1 cellular context compared by ENCODE assay signal in the genomic region with DNA sequence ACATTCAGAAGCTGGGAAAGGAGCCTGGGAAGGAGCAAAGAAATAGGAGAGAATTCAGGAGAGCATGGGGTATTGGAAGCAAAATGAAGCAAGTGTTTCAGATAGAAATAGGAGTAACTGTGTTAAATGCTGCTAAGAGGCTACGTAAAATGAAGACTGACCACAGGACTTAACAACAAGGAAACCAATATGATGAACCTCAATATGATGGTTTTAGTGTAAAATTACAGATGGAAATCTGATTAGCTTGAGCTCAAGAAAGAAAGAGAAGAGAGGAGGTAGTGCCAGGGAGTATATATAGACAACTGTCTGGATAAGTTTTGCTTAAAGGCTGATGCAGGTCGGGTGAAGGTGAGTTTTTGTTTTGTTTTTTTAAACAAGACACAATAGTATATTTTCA.
TF ChIP-seq lines count a peak whose summit lies in the region.

No MANE protein-coding gene starts in this region.

TF ChIP-seq in GM23338, 12 proteins besides CTCF, POLR2A, EP300 and RAD21 (continued from another document):
- TF ChIP-seq ZNF331 (CRISPR knock-in tag; IDR thresholded peaks at IDR 0.05; ENCODE audit: low read depth) (no peak), POLR2AphosphoS5 (IDR thresholded peaks at IDR 0.05; ENCODE audit: low read depth) (no peak), CREB1 (CRISPR knock-in tag; IDR thresholded peaks at IDR 0.05; ENCODE audit: low read depth) (no peak)
- TF ChIP-seq, protein P1, sequence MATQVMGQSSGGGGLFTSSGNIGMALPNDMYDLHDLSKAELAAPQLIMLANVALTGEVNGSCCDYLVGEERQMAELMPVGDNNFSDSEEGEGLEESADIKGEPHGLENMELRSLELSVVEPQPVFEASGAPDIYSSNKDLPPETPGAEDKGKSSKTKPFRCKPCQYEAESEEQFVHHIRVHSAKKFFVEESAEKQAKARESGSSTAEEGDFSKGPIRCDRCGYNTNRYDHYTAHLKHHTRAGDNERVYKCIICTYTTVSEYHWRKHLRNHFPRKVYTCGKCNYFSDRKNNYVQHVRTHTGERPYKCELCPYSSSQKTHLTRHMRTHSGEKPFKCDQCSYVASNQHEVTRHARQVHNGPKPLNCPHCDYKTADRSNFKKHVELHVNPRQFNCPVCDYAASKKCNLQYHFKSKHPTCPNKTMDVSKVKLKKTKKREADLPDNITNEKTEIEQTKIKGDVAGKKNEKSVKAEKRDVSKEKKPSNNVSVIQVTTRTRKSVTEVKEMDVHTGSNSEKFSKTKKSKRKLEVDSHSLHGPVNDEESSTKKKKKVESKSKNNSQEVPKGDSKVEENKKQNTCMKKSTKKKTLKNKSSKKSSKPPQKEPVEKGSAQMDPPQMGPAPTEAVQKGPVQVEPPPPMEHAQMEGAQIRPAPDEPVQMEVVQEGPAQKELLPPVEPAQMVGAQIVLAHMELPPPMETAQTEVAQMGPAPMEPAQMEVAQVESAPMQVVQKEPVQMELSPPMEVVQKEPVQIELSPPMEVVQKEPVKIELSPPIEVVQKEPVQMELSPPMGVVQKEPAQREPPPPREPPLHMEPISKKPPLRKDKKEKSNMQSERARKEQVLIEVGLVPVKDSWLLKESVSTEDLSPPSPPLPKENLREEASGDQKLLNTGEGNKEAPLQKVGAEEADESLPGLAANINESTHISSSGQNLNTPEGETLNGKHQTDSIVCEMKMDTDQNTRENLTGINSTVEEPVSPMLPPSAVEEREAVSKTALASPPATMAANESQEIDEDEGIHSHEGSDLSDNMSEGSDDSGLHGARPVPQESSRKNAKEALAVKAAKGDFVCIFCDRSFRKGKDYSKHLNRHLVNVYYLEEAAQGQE (IDR thresholded peaks at IDR 0.05; ENCODE audit: unreplicated experiment): no peak
TF ChIP-seq in GM23338: peak in this region for 0.
